Comparison of ENCODE assay signal across 21 cellular contexts in genomic region chr17:47318197-47318918, GRCh38. TPM values are rescaled to one million over a fixed set of nuclear protein-coding genes. Genes with fewer than 3 reads are reported as not detected.
DNase-seq lines count a peak whose midpoint lies in the region; ATAC-seq, FAIRE-seq and TF ChIP-seq lines count a peak whose summit lies in the region.
"Had no signal": no experiment of that assay in that cellular context is flagged by ENCODE, and none has a peak within 500 bp of the region (broad histone marks: within the 10 kb centered on the region; RNA-seq: fewer than 3 reads in every experiment).

No MANE protein-coding gene starts in this region.

- RAD21 ChIA-PET in GM12878 (lab: Charles Lee; ENCODE audit: unreplicated experiment) = interaction anchor here (0.6 to 1.4 kb wide), 2 partner anchors 32 to 88 kb away, joined by 3 read pairs; no protein-coding TSS in a partner anchor

- FAIRE-seq in GM12891 (lab: Jason Lieb, UNC) (peak; percentile 33), GM12878 (lab: Jason Lieb, UNC) (no peak)

- intact Hi-C loops in GM12878 (cut with micrococcal nuclease; ENCODE audit: unreplicated experiment) (loop anchor here (5.0 kb wide), 1 partner anchor 299 kb away; no protein-coding TSS in a partner anchor), Right ventricle myocardium superior (cut with DNase I) (no loop called here), Caco-2 (cut with micrococcal nuclease; ENCODE audit: unreplicated experiment) (no loop called here), testis (cut with DNase I; ENCODE audit: low total_unique reads) (loop anchor here (10.0 kb wide), 1 partner anchor 84 kb away; no protein-coding TSS in a partner anchor)

- no peak overlapping the region for H3K4me3 ChIP-seq in DOHH2 (ENCODE audit: low read length)
- no peak overlapping the region for H3K4me3 ChIP-seq in GM12878
- no peak overlapping the region for H3K4me3 ChIP-seq in Caco-2 (ENCODE audit: low read depth, low read length)
- no peak overlapping the region for H3K4me3 ChIP-seq in testis
- H3K4me3 ChIP-seq: SJSA1 had no signal

- no peak overlapping the region for H3K4me2 ChIP-seq in DOHH2 (ENCODE audit: low read length)
- H3K4me2 ChIP-seq in GM12878 (ENCODE audit: control insufficient read depth, insufficient read depth) = no peak overlapping the region

- no peak for DNase-seq in GM12891 (ENCODE audit: insufficient read length, low spot score)
- peak; percentile 13 for DNase-seq in NAMALWA (ENCODE audit: low spot score)
- DNase-seq in GM12878 (ENCODE audit: low read depth, low spot score) = no peak
- DNase-seq in Right ventricle myocardium superior = no peak
- DNase-seq in Caco-2 = no peak
- no peak for DNase-seq in testis
- DNase-seq: ACHN; AML-193; Calu3; CD4-positive, alpha-beta T cell; DMS79 treated with DMSO at 0.1 percent for 48 hours; GDM1; GOT3; NCI-H1436 treated with DMSO at 0.1 percent for 48 hours; NCI-H2029 treated with DMSO at 0.1 percent for 48 hours; NCI-H510A treated with DMSO at 0.1 percent for 48 hours; SW 1271 had no signal

- H3K27ac ChIP-seq in DOHH2 (ENCODE audit: low read depth, low read length) (no peak overlapping the region), GM12878 (ENCODE audit: control insufficient read depth, insufficient read depth) (no peak overlapping the region), testis (no peak overlapping the region)
- H3K27ac ChIP-seq: RWPE1, SJSA1 had no signal

- H3K36me3 Mint-ChIP-seq in Caco-2 (ENCODE audit: insufficient read depth, unreplicated experiment) = peaks cover 5% of the 10 kb centered on the region

- SMC1A ChIA-PET in GM12878 (lab: Charles Lee; ENCODE audit: uncharacterized antibody, unreplicated experiment) = interaction anchor here (1.4 kb wide), 1 partner anchor 89 kb away, joined by 4 read pairs; no protein-coding TSS in a partner anchor

- H3K9ac ChIP-seq in GM12878 (ENCODE audit: control insufficient read depth, insufficient read depth, low read length) = no peak overlapping the region

- no peaks in the 10 kb centered on the region for H3K9me2 ChIP-seq in DOHH2 (replicated peaks; ENCODE audit: control insufficient read depth, low read length)

- no peak for ATAC-seq in GM12878
- ATAC-seq in GM21367 (IDR thresholded peaks at IDR 0.05; ENCODE audit: unreplicated experiment) = no peak
- ATAC-seq in Right ventricle myocardium superior (ENCODE audit: poor library complexity) = no peak

- TF ChIP-seq POLR2A in GM12891 (IDR thresholded peaks at IDR 0.05; ENCODE audit: low read depth, low read length) = no peak
- TF ChIP-seq POLR2A in GM12878 (IDR thresholded peaks at IDR 0.05; ENCODE audit: low read depth, low read length) = no peak
- no peak for TF ChIP-seq POLR2A in testis (IDR thresholded peaks at IDR 0.05)

- H3K27ac Mint-ChIP-seq in Caco-2 (ENCODE audit: unreplicated experiment) = no peak overlapping the region
- H3K27ac Mint-ChIP-seq: CD4-positive, alpha-beta T cell had no signal

- peaks cover 3% of the 10 kb centered on the region; the same call in 1 of the 2 replicates for H3K9me3 ChIP-seq in DOHH2 (ENCODE audit: control insufficient read depth, insufficient read depth, low read length)
- peaks cover 1% of the 10 kb centered on the region; the same call in 2 of the 3 replicates for H3K9me3 ChIP-seq in GM12878 (replicated peaks; ENCODE audit: control insufficient read depth, insufficient read depth, low read length)
- no peaks in the 10 kb centered on the region for H3K9me3 ChIP-seq in Caco-2
- no peaks in the 10 kb centered on the region for H3K9me3 ChIP-seq in testis
- H3K9me3 ChIP-seq: SJSA1 had no signal

- peak; percentile 33 for TF ChIP-seq CTCF in DOHH2 (IDR thresholded peaks at IDR 0.05; ENCODE audit: low read depth, low read length, poor library complexity, severe bottlenecking)
- peak in 1 of 3 experiments; percentile 17; a peak in 1 of 6 replicates for TF ChIP-seq CTCF in GM12878 (IDR thresholded peaks at IDR 0.05 in 2 of 3, conservative IDR thresholded peaks at IDR 0.05 in 1 of 3; ENCODE audit: control insufficient read depth in 2 of 3, extremely low read depth in 1 of 3, insufficient read depth in 1 of 3, low read depth in 3 of 3, low read length in 3 of 3)
- TF ChIP-seq CTCF in Caco-2 (IDR thresholded peaks at IDR 0.05; ENCODE audit: insufficient read depth in 1 of 2, low read depth in 1 of 2, low read length in 1 of 2, severe bottlenecking in 1 of 2, unreplicated experiment in 1 of 2) = no peak
- TF ChIP-seq CTCF in testis (IDR thresholded peaks at IDR 0.05) = no peak

- H3F3A ChIP-seq in DOHH2 (ENCODE audit: control insufficient read depth, insufficient read depth) = peaks cover 12% of the 10 kb centered on the region

- CTCF ChIA-PET in GM12878 (lab: Yijun Ruan, JAX) (no interaction called here), Caco-2 (lab: Charles Lee) (no interaction called here)

- WGBS in GM12878 (ENCODE audit: insufficient coverage, insufficient replicate concordance, low lambda C conversion rate, missing lambda C conversion rate) = 54% methylated on average over 3 of the region's 3 CpGs
- WGBS in testis, 2 donors = 90 to 94% methylated on average over 3 of the region's 3 CpGs

- BruUV-seq in GM12878 (replicated peaks; lab: Mats Ljungman, UMichigan) (no TSS peak), Caco-2 (replicated peaks; lab: Mats Ljungman, UMichigan) (no TSS peak)

- POLR2A ChIA-PET in GM12878 (lab: Charles Lee) = no interaction called here
- POLR2A ChIA-PET in Caco-2 (lab: Charles Lee) = no interaction called here

- H2AFZ ChIP-seq in GM12878 (ENCODE audit: control insufficient read depth, low read depth, low read length) = no peak overlapping the region

- peaks cover 12% of the 10 kb centered on the region for H3K4me1 ChIP-seq in DOHH2 (ENCODE audit: control insufficient read depth, low read length)
- H3K4me1 ChIP-seq in GM12878 (ENCODE audit: control insufficient read depth, insufficient read depth, low read length) = no peaks in the 10 kb centered on the region
- peaks cover 14% of the 10 kb centered on the region; the same call in 1 of the 2 replicates for H3K4me1 ChIP-seq in Caco-2
- H3K4me1 ChIP-seq in testis = peaks cover 3% of the 10 kb centered on the region

- no peak for TF ChIP-seq EP300 in GM12878 (IDR thresholded peaks at IDR 0.05; ENCODE audit: borderline replicate concordance in 1 of 2, control insufficient read depth in 1 of 2, low read depth in 2 of 2, low read length in 2 of 2)

- H3K27me3 ChIP-seq in DOHH2 (ENCODE audit: control insufficient read depth, low read length) (peaks cover 10% of the 10 kb centered on the region), GM12878 (replicated peaks in 1 of 2; ENCODE audit: control insufficient read depth in 2 of 2, insufficient read depth in 2 of 2, low read length in 1 of 2) (no peaks in the 10 kb centered on the region), Caco-2 (replicated peaks; ENCODE audit: control insufficient read depth, insufficient read depth, low read length) (no peaks in the 10 kb centered on the region), testis (no peaks in the 10 kb centered on the region)
- H3K27me3 ChIP-seq: SJSA1 had no signal

- H4K20me1 ChIP-seq in DOHH2 (ENCODE audit: control insufficient read depth, insufficient read depth, low read depth, low read length) (no peaks in the 10 kb centered on the region), GM12878 (ENCODE audit: control insufficient read depth, insufficient read depth) (no peaks in the 10 kb centered on the region)

- H3K4me1 Mint-ChIP-seq in Caco-2 (ENCODE audit: low read depth, unreplicated experiment) = peaks cover 7% of the 10 kb centered on the region

- in situ Hi-C loops in GM12878 (cut with MboI) = no loop called here

- H3K27me3 Mint-ChIP-seq in Caco-2 (ENCODE audit: insufficient read depth, unreplicated experiment) = no peaks in the 10 kb centered on the region
- H3K27me3 Mint-ChIP-seq: CD4-positive, alpha-beta T cell had no signal

- H3K79me2 ChIP-seq in DOHH2 (ENCODE audit: control insufficient read depth, low read length) (no peaks in the 10 kb centered on the region), GM12878 (ENCODE audit: control insufficient read depth, insufficient read depth, low read length) (no peaks in the 10 kb centered on the region)

- H3K9me3 Mint-ChIP-seq in Caco-2 (ENCODE audit: unreplicated experiment) = no peaks in the 10 kb centered on the region
- H3K9me3 Mint-ChIP-seq: CD4-positive, alpha-beta T cell had no signal

- no peak overlapping the region for H3K4me3 Mint-ChIP-seq in Caco-2 (ENCODE audit: unreplicated experiment)
- H3K4me3 Mint-ChIP-seq: CD4-positive, alpha-beta T cell had no signal

- peak; percentile 18; the same call in 1 of the 2 replicates for TF ChIP-seq RAD21 in GM12878 (IDR thresholded peaks at IDR 0.05; ENCODE audit: insufficient read depth, low read depth, low read length)

- H3K36me3 ChIP-seq in DOHH2 (ENCODE audit: control insufficient read depth, low read length) (no peaks in the 10 kb centered on the region), GM12878 (ENCODE audit: control insufficient read depth in 2 of 2, insufficient read depth in 2 of 2, low read length in 1 of 2) (no peaks in the 10 kb centered on the region), Caco-2 (ENCODE audit: control insufficient read depth, insufficient read depth, low read length) (no peaks in the 10 kb centered on the region), testis (ENCODE audit: low read depth, missing control alignments) (no peaks in the 10 kb centered on the region)

TF ChIP-seq in GM12891, 5 proteins besides CTCF, POLR2A, EP300 and RAD21 (continues in another document):
- no peak for TF ChIP-seq PAX5 (IDR thresholded peaks at IDR 0.05; ENCODE audit: insufficient read depth, low read length, severe bottlenecking)

RNA-seq across cellular contexts. Expression of gene EFCAB13, which starts 5.4 kb away (rescaled TPM):
- 2.0 TPM for polyA plus RNA-seq in GM12891 (2012; ENCODE audit: low read depth, missing spikeins)
- total RNA-seq in GM12878 (2013; cell fraction: nucleolus; rRNA removed) = 56.3 and 63.3 TPM in 2 replicates
- total RNA-seq in GM12878 (2014; rRNA removed) (4.5 and 8.3 TPM in 2 replicates), GM12878 (2014; rRNA removed; fragmentation: Illumina TruSeq; extraction: Trizol) (7.3 and 8.7 TPM in 2 replicates), GM12878 (2021) (6.6 and 6.8 TPM in 2 replicates), Right ventricle myocardium superior (3.0 TPM), Caco-2 (2022) (5.1 and 6.4 TPM in 2 replicates), testis (10 to 100 TPM; 23.2 to 37.7 TPM)
- polyA plus RNA-seq in GM12878 (2011; ENCODE audit: low read depth) = 1.1 TPM
- polyA plus RNA-seq in GM12878 (2011; rRNA removed) (2.3 and 4.2 TPM in 2 replicates), GM12878 (2014; fragmentation: Illumina TruSeq; extraction: Trizol) (4.3 and 5.5 TPM in 2 replicates), GM12878 (2014; fragmentation: Nextera tagmentation; extraction: Ambion mirVana) (1 to 10 TPM in 1 of 2 experiments, under 1 TPM in 1; 0.90 to 1.9 TPM), GM12878 (2014; rRNA removed) (2.7 and 5.6 TPM in 2 replicates), GM12878 (2016; fragmentation: Nextera tagmentation; extraction: Ambion mirVana) (1 to 10 TPM; 5.7 to 7.8 TPM), testis (ENCODE audit: insufficient read depth, low read depth, low replicate concordance) (22.9 TPM)
- polyA plus RNA-seq in GM12878 (2011; cell fraction: cytosol; rRNA removed) = 0.45 and 0.52 TPM in 2 replicates
- 3.0 and 3.8 TPM in 2 replicates for polyA plus RNA-seq in GM12878 (2011; cell fraction: nucleus; rRNA removed)
- polyA plus RNA-seq in GM12878 (2012) = 3.3 and 3.7 TPM in 2 replicates
- polyA minus RNA-seq in GM12878 (2011; rRNA and poly(A)+ RNA removed) = 2.0 and 5.6 TPM in 2 replicates
- polyA minus RNA-seq in GM12878 (2011; cell fraction: cytosol; rRNA and poly(A)+ RNA removed) = 0.40 and 0.94 TPM in 2 replicates
- polyA minus RNA-seq in GM12878 (2011; cell fraction: nucleus; rRNA and poly(A)+ RNA removed) = 4.1 and 6.8 TPM in 2 replicates

Comparison
In these comparisons a context has a peak if more than half of its experiments do, and no peak if none do; other contexts are left out.
1. intact Hi-C loops: an anchor here in GM12878 (5.0 kb wide) and testis (10.0 kb wide); none called in Right ventricle myocardium superior and Caco-2.